In genomic region chr12:110698171-110698902, GRCh38 we compare ENCODE assay signal across 8 cellular contexts. TPM values are rescaled to one million over a fixed set of nuclear protein-coding genes. Genes with fewer than 3 reads are reported as not detected.
DNase-seq lines count a peak whose midpoint lies in the region; ATAC-seq and TF ChIP-seq lines count a peak whose summit lies in the region.

No MANE protein-coding gene starts in this region.

- H3K27ac Mint-ChIP-seq in Calu3 (ENCODE audit: unreplicated experiment) = no peak overlapping the region

- ATAC-seq in GM21360 (IDR thresholded peaks at IDR 0.05; ENCODE audit: unreplicated experiment) (peak; percentile 78), Right ventricle myocardium inferior (peak; percentile 84)

- intact Hi-C loops in Calu3 (cut with micrococcal nuclease; ENCODE audit: unreplicated experiment) = loop anchor here (5.0 kb wide), 1 partner anchor 81 kb away; no protein-coding TSS in a partner anchor
- intact Hi-C loops in Right ventricle myocardium inferior (cut with DNase I) = loop anchor here (2.0 to 5.0 kb wide), 5 partner anchors 86 to 248 kb away; partner anchors contain the start of genes ARPC3, FAM216A, GPN3 and RAD9B
- intact Hi-C loops in posterior vena cava (cut with DNase I) = no loop called here

- peak; percentile 42 for TF ChIP-seq CTCF in Calu3 (IDR thresholded peaks at IDR 0.05; ENCODE audit: unreplicated experiment)

- peaks cover 8% of the 10 kb centered on the region for H3K4me1 ChIP-seq in SJSA1 (replicated peaks)

- no peaks in the 10 kb centered on the region for H3K27me3 ChIP-seq in SJSA1 (replicated peaks)

- BruUV-seq in Calu3 (replicated peaks; lab: Mats Ljungman, UMichigan) = no TSS peak

- no peak overlapping the region for H3K4me3 Mint-ChIP-seq in Calu3 (ENCODE audit: low read depth, unreplicated experiment)

- CTCF ChIA-PET in Calu3 (lab: Charles Lee) = interaction anchor here (0.6 kb wide), 1 partner anchor 733 kb away, joined by 9 read pairs; no protein-coding TSS in a partner anchor

- H3K4me3 ChIP-seq in SJSA1 = no peak overlapping the region

- no peaks in the 10 kb centered on the region for H3K36me3 Mint-ChIP-seq in Calu3 (ENCODE audit: insufficient read depth, unreplicated experiment)

- H3K36me3 ChIP-seq in SJSA1 = no peaks in the 10 kb centered on the region

- no peaks in the 10 kb centered on the region for H3K9me3 ChIP-seq in SJSA1 (replicated peaks)

- H3K4me1 Mint-ChIP-seq in Calu3 (ENCODE audit: low read depth, unreplicated experiment) = peaks cover 11% of the 10 kb centered on the region

- H3K9me3 Mint-ChIP-seq in Calu3 (ENCODE audit: low read depth, unreplicated experiment) = no peaks in the 10 kb centered on the region

- no peaks in the 10 kb centered on the region for H3K27me3 Mint-ChIP-seq in Calu3 (ENCODE audit: unreplicated experiment)

- H3K27ac ChIP-seq in SJSA1 = no peak overlapping the region

- DNase-seq in Calu3 (peak; percentile 86), HUDEP-2 (lab: John Stamatoyannopoulos, UW; ENCODE audit: unreplicated experiment in 76 of 76) (peak in 71 of 76 experiments; percentile 18 to 83 (median 59)), SJSA1 (ENCODE audit: low read depth in 1 of 2, low spot score in 2 of 2) (peak; percentile 52 to 64), Right ventricle myocardium inferior (ENCODE audit: missing footprints) (peak; percentile 89), posterior vena cava (ENCODE audit: low spot score) (peak; percentile 95), ureter (ENCODE audit: low spot score) (peak; percentile 84)
- peak; percentile 22 to 62 (median 44) for DNase-seq in activated naive CD4-positive, alpha-beta T cell (lab: John Stamatoyannopoulos, UW)

RNA-seq across cellular contexts. Expression of gene HVCN1, which starts 9.4 kb away (rescaled TPM):
- total RNA-seq in Calu3 (2022) (0.71 and 0.99 TPM in 2 replicates), Right ventricle myocardium inferior (11.8 TPM), posterior vena cava (1 to 10 TPM; 3.6 to 8.5 TPM), ureter (4.2 TPM)
- total RNA-seq in SJSA1 (2014; rRNA removed; shearing (Covaris generic)) = not detected in 2 replicates

RNA-seq across cellular contexts. Expression of gene PPP1CC, which starts 44.4 kb away (rescaled TPM):
- total RNA-seq in Calu3 (2022) (199 and 213 TPM in 2 replicates), Right ventricle myocardium inferior (163 TPM), posterior vena cava (10 to 100 TPM; 91.0 to 98.0 TPM), ureter (107 TPM)
- total RNA-seq in SJSA1 (2014; rRNA removed; shearing (Covaris generic)) = 143 and 154 TPM in 2 replicates

Comparison
In these comparisons a context has a peak if more than half of its experiments do, and no peak if none do; other contexts are left out.
1. DNase-seq: peak in every context shown above with its lines; median percentile 95 in posterior vena cava; 89 in Right ventricle myocardium inferior; 86 in Calu3; 84 in ureter; 59 in HUDEP-2; 58 in SJSA1; 44 in activated naive CD4-positive, alpha-beta T cell.
2. intact Hi-C loops: an anchor here in Calu3 (5.0 kb wide) and Right ventricle myocardium inferior (2.0 to 5.0 kb wide); none called in posterior vena cava.